In the genomic region with DNA sequence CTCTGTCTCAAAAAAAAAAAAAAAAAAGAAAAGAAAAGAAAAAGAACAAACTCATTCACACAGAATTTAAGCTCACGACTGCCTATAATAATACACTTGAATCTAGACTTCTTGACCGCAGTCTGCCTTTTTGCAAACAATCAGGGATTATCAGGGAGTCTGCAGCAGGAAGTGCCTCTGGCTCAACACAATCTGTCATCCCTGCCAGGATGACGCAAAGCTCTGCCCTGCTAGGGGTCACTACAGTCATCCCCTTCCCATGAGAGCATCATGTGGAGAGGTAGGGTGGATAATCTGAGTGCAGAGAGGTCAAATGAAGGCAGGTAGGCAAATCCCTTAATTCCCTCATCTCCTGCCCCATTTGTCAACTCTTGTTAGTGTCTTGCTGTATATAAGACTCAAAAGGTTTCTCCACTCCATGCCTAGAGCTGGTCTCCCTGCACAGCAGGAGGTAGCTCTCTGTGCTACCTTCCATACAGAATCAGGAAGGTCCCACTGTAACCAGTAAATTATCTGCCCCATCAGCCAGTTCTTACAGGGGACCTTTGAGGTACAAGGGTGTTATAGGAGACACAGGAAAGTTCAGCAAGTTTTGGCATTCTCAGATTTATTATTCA, we compare ENCODE assay signal across 16 cellular contexts. TPM values are rescaled to one million over a fixed set of nuclear protein-coding genes. Genes with fewer than 3 reads are reported as not detected.
A peak's percentile ranks its signal among the peaks of the same experiment; 100 is the strongest.
DNase-seq lines count a peak whose midpoint lies in the region; ATAC-seq, FAIRE-seq and TF ChIP-seq lines count a peak whose summit lies in the region.
"Had no signal": no experiment of that assay in that cellular context is flagged by ENCODE, and none has a peak within 500 bp of the region (broad histone marks: within the 10 kb centered on the region; RNA-seq: fewer than 3 reads in every experiment).

No MANE protein-coding gene starts in this region.

- in situ Hi-C loops in HepG2 (cut with HindIII; ENCODE audit: extremely low pct_ligation_motif_present, low pct_unique_long_range_greater_than_20kb) = no loop called here

- CTCF ChIA-PET in HepG2 (lab: Yijun Ruan, JAX; ENCODE audit: low intra/inter-chr PET ratio, low total read pairs) = no interaction called here

- H3K9me3 ChIP-seq in liver (ENCODE audit: control insufficient read depth in 4 of 4, low read length in 3 of 4) (no peaks in the 10 kb centered on the region), HepG2 (ENCODE audit: low read length) (no peaks in the 10 kb centered on the region), heart right ventricle (no peaks in the 10 kb centered on the region)

- H3K4me1 ChIP-seq in liver (ENCODE audit: control insufficient read depth in 4 of 4, insufficient read depth in 4 of 4, low read length in 3 of 4) (peaks cover 0 to 2% (median 0%) of the 10 kb centered on the region in 4 donors), HepG2 (ENCODE audit: insufficient read depth, low read length) (no peaks in the 10 kb centered on the region), heart right ventricle (peaks cover 0 to 9% (median 0%) of the 10 kb centered on the region in 9 donors)

- no peaks in the 10 kb centered on the region for H3K27me3 Mint-ChIP-seq in activated T-helper 2 cell treated with anti-CD3 and anti-CD28 coated beads, Interferon-gamma antibody, Interleukin-2, Interleukin-4, amounts not matched to agents 10 μg/mL and 5 μg/mL and 100 μg/mL, durations not matched to agents 14 hours and 24 hours and 36 hours (ENCODE audit: low read depth)
- H3K27me3 Mint-ChIP-seq: memory B cell had no signal

- H3K36me3 ChIP-seq in liver (ENCODE audit: control insufficient read depth in 4 of 4, insufficient read depth in 3 of 4, low read depth in 1 of 4, low read length in 3 of 4) (peaks cover 6 to 31% (median 17%) of the 10 kb centered on the region in 4 donors), HepG2 (replicated peaks in 1 of 2; ENCODE audit: control insufficient read depth in 1 of 2, insufficient read depth in 2 of 2, low read length in 2 of 2) (peaks cover 4 to 12% of the 10 kb centered on the region in 2 experiments; a peak in 2 of 5 replicates), heart right ventricle (peaks cover 0 to 59% (median 21%) of the 10 kb centered on the region in 9 donors)

- H3K4me3 Mint-ChIP-seq in stimulated activated effector memory CD8-positive, alpha-beta T cell treated with anti-CD3 and anti-CD28 coated beads, Interleukin-12 subunit alpha, Interleukin-12 subunit beta, amount 100 ng/mL, for 72 hours = no peak overlapping the region
- no peak overlapping the region for H3K4me3 Mint-ChIP-seq in activated T-helper 2 cell treated with anti-CD3 and anti-CD28 coated beads, Interferon-gamma antibody, Interleukin-2, Interleukin-4, amounts not matched to agents 10 μg/mL and 5 μg/mL and 100 μg/mL, durations not matched to agents 14 hours and 24 hours and 36 hours (ENCODE audit: low read depth)
- H3K4me3 Mint-ChIP-seq: memory B cell had no signal

- FAIRE-seq in HepG2 (lab: Jason Lieb, UNC) = no peak
- FAIRE-seq: GM18507, RCC 7860 had no signal

- peak overlapping the region; percentile 43 for H3K27ac Mint-ChIP-seq in stimulated activated effector memory CD8-positive, alpha-beta T cell treated with anti-CD3 and anti-CD28 coated beads, Interleukin-12 subunit alpha, Interleukin-12 subunit beta, amount 100 ng/mL, for 72 hours
- no peak overlapping the region for H3K27ac Mint-ChIP-seq in activated T-helper 2 cell treated with anti-CD3 and anti-CD28 coated beads, Interferon-gamma antibody, Interleukin-2, Interleukin-4, amounts not matched to agents 10 μg/mL and 5 μg/mL and 100 μg/mL, durations not matched to agents 14 hours and 24 hours and 36 hours
- H3K27ac Mint-ChIP-seq: memory B cell had no signal

- H3K27me3 ChIP-seq in liver (ENCODE audit: control insufficient read depth in 4 of 4, insufficient read depth in 4 of 4, low read length in 3 of 4) = no peaks in the 10 kb centered on the region
- H3K27me3 ChIP-seq in HepG2 (ENCODE audit: control insufficient read depth in 1 of 2, insufficient read depth in 2 of 2, low read length in 2 of 2) = no peaks in the 10 kb centered on the region; a peak in 1 of 5 replicates
- H3K27me3 ChIP-seq in heart right ventricle = no peaks in the 10 kb centered on the region

- H3K9ac ChIP-seq in liver (ENCODE audit: low read depth in 1 of 2, low read length in 2 of 2) (no peak overlapping the region), HepG2 (ENCODE audit: insufficient read depth, low read depth, low read length) (no peak overlapping the region)

- H3K27ac ChIP-seq in liver (ENCODE audit: low read depth in 1 of 2, low read length in 2 of 2) = peak overlapping the region; percentile 70 to 74
- no peak overlapping the region for H3K27ac ChIP-seq in HepG2 (ENCODE audit: extremely low read length, insufficient read depth, low read length)
- peak overlapping the region in 1 of 10 donors; percentile 43 for H3K27ac ChIP-seq in heart right ventricle

- no peaks in the 10 kb centered on the region for H4K20me1 ChIP-seq in HepG2 (ENCODE audit: insufficient read depth, low read length)

- intact Hi-C loops in HepG2 (cut with micrococcal nuclease; ENCODE audit: unreplicated experiment) (no loop called here), heart right ventricle (cut with DNase I) (no loop called here)
- intact Hi-C loops in activated T-helper 2 cell treated with anti-CD3 and anti-CD28 coated beads, Interferon-gamma antibody, Interleukin-2, Interleukin-4, amounts not matched to agents 10 μg/mL and 5 μg/mL and 100 μg/mL, durations not matched to agents 14 hours and 24 hours and 36 hours (cut with micrococcal nuclease) = no loop called here

- DNase-seq in HepG2 (ENCODE audit: low spot score) (no peak), amniotic epithelial cell (ENCODE audit: low read depth) (peak; percentile 90), heart right ventricle (no peak), NCI-H526 (lab: John Stamatoyannopoulos, UW) (no peak)
- DNase-seq in stimulated activated effector memory CD8-positive, alpha-beta T cell treated with anti-CD3 and anti-CD28 coated beads, Interleukin-12 subunit alpha, Interleukin-12 subunit beta, amount 100 ng/mL, for 72 hours (ENCODE audit: low spot score in 2 of 2) = no peak
- DNase-seq in activated T-helper 2 cell treated with anti-CD3 and anti-CD28 coated beads, Interferon-gamma antibody, Interleukin-2, Interleukin-4, amounts not matched to agents 10 μg/mL and 5 μg/mL and 100 μg/mL, durations not matched to agents 14 hours and 24 hours and 36 hours (ENCODE audit: low spot score) = no peak
- DNase-seq: effector CD8-positive, alpha-beta T cell; hippocampal formation; KBM-7; stimulated activated CD4-positive, alpha-beta T cell treated with anti-CD3 and anti-CD28 coated beads, Interleukin-2, amount 100 ng/mL, for 48 hours; stimulated activated naive CD4-positive, alpha-beta T cell had no signal

- no peak for TF ChIP-seq CTCF in liver (IDR thresholded peaks at IDR 0.05; ENCODE audit: low read depth, low read length, missing input control)
- no peak for TF ChIP-seq CTCF in HepG2 (CRISPR knock-in tag; IDR thresholded peaks at IDR 0.05)
- no peak for TF ChIP-seq CTCF in heart right ventricle (IDR thresholded peaks at IDR 0.05)

- H3K9me3 Mint-ChIP-seq in stimulated activated effector memory CD8-positive, alpha-beta T cell treated with anti-CD3 and anti-CD28 coated beads, Interleukin-12 subunit alpha, Interleukin-12 subunit beta, amount 100 ng/mL, for 72 hours = no peaks in the 10 kb centered on the region
- H3K9me3 Mint-ChIP-seq in activated T-helper 2 cell treated with anti-CD3 and anti-CD28 coated beads, Interferon-gamma antibody, Interleukin-2, Interleukin-4, amounts not matched to agents 10 μg/mL and 5 μg/mL and 100 μg/mL, durations not matched to agents 14 hours and 24 hours and 36 hours = no peaks in the 10 kb centered on the region
- H3K9me3 Mint-ChIP-seq: memory B cell had no signal

- POLR2A ChIA-PET in HepG2 (lab: Yijun Ruan, JAX) = no interaction called here

- H3K4me3 ChIP-seq in liver (ENCODE audit: low read depth in 1 of 3, low read length in 3 of 3) (no peak overlapping the region), HepG2 (replicated peaks in 1 of 3; ENCODE audit: insufficient read depth in 1 of 3, low read depth in 2 of 3, low read length in 3 of 3) (no peak overlapping the region), heart right ventricle (no peak overlapping the region)

- no peak for TF ChIP-seq POLR2A in HepG2 (IDR thresholded peaks at IDR 0.05; ENCODE audit: insufficient read depth in 1 of 2, low read depth in 2 of 2, low read length in 2 of 2)

- TF ChIP-seq EP300 in HepG2 (IDR thresholded peaks at IDR 0.05; ENCODE audit: low read depth in 2 of 2, low read length in 2 of 2) (no peak), HepG2 (CRISPR knock-in tag; IDR thresholded peaks at IDR 0.05; ENCODE audit: borderline replicate concordance) (no peak)

- peaks cover 81% of the 10 kb centered on the region for H3K36me3 Mint-ChIP-seq in stimulated activated effector memory CD8-positive, alpha-beta T cell treated with anti-CD3 and anti-CD28 coated beads, Interleukin-12 subunit alpha, Interleukin-12 subunit beta, amount 100 ng/mL, for 72 hours
- peaks cover 40% of the 10 kb centered on the region for H3K36me3 Mint-ChIP-seq in activated T-helper 2 cell treated with anti-CD3 and anti-CD28 coated beads, Interferon-gamma antibody, Interleukin-2, Interleukin-4, amounts not matched to agents 10 μg/mL and 5 μg/mL and 100 μg/mL, durations not matched to agents 14 hours and 24 hours and 36 hours (ENCODE audit: low read depth)

- H2AFZ ChIP-seq in HepG2 (ENCODE audit: low read length) = no peak overlapping the region

- H3K4me2 ChIP-seq in HepG2 (ENCODE audit: low read depth, low read length) = no peak overlapping the region

- H3K4me1 Mint-ChIP-seq in stimulated activated effector memory CD8-positive, alpha-beta T cell treated with anti-CD3 and anti-CD28 coated beads, Interleukin-12 subunit alpha, Interleukin-12 subunit beta, amount 100 ng/mL, for 72 hours = peaks cover 20% of the 10 kb centered on the region
- peaks cover 5% of the 10 kb centered on the region for H3K4me1 Mint-ChIP-seq in activated T-helper 2 cell treated with anti-CD3 and anti-CD28 coated beads, Interferon-gamma antibody, Interleukin-2, Interleukin-4, amounts not matched to agents 10 μg/mL and 5 μg/mL and 100 μg/mL, durations not matched to agents 14 hours and 24 hours and 36 hours (ENCODE audit: low read depth)
- H3K4me1 Mint-ChIP-seq: memory B cell had no signal

- ATAC-seq in HepG2 (no peak), heart right ventricle (peak in 6 of 8 donors; percentile 49 to 86 (median 76)), HG02870 (IDR thresholded peaks at IDR 0.05; ENCODE audit: unreplicated experiment) (no peak)
- no peak for ATAC-seq in stimulated activated effector memory CD8-positive, alpha-beta T cell treated with anti-CD3 and anti-CD28 coated beads, Interleukin-12 subunit alpha, Interleukin-12 subunit beta, amount 100 ng/mL, for 72 hours

- WGBS in liver = 65% methylated on average over 3 of the region's 3 CpGs
- 83% methylated on average over 3 of the region's 3 CpGs for WGBS in HepG2 (ENCODE audit: low lambda C conversion rate)
- WGBS in heart right ventricle, 2 donors = 46 to 50% methylated on average over 3 of the region's 3 CpGs

- BruUV-seq in HepG2 (replicated peaks; lab: Mats Ljungman, UMichigan) = no TSS peak

- TF ChIP-seq RAD21 in liver (IDR thresholded peaks at IDR 0.05) = no peak
- no peak for TF ChIP-seq RAD21 in HepG2 (CRISPR knock-in tag; IDR thresholded peaks at IDR 0.05)

- H3K79me2 ChIP-seq in HepG2 (ENCODE audit: insufficient read depth, low read length) = no peaks in the 10 kb centered on the region

RNA-seq across cellular contexts. Expression of gene UBAP1L, which starts 4.2 kb away (rescaled TPM):
- total RNA-seq in liver (1 to 10 TPM in 1 of 2 donors, under 1 TPM in 1; 0.79 to 6.9 TPM), HepG2 (2016; rRNA removed; fragmentation: Illumina TruSeq; extraction: Trizol) (0.13 and 0.86 TPM in 2 replicates), heart right ventricle (1 to 10 TPM in 9 of 10 donors, under 1 TPM in 1; 0.88 to 2.3 (median 1.6) TPM)
- polyA plus RNA-seq in liver (1 to 10 TPM in 1 of 2 donors, under 1 TPM in 1; 0.57 to 1.0 TPM), HepG2 (2011; rRNA removed) (1.4 and 1.7 TPM in 2 replicates), heart right ventricle (1 to 10 TPM in 1 of 2 donors, under 1 TPM in 1; 0.65 to 5.3 TPM)
- 0.18 and 0.20 TPM in 2 replicates for total RNA-seq in HepG2 (2016; cell fraction: cytosol; rRNA removed; fragmentation: Illumina TruSeq; extraction: Trizol; ENCODE audit: low read depth)
- 0.28 and 0.89 TPM in 2 replicates for total RNA-seq in HepG2 (2016; cell fraction: insoluble cytoplasmic fraction; rRNA removed; fragmentation: Illumina TruSeq; extraction: Trizol)
- 0.14 and 0.28 TPM in 2 replicates for total RNA-seq in HepG2 (2016; cell fraction: membrane; rRNA removed; fragmentation: Illumina TruSeq; extraction: Trizol)
- total RNA-seq in HepG2 (2016; cell fraction: nucleus; rRNA removed; fragmentation: Illumina TruSeq; extraction: Trizol) = 2.1 and 3.2 TPM in 2 replicates
- polyA plus RNA-seq in HepG2 (2011; cell fraction: cytosol; rRNA removed) = 0.14 and 0.25 TPM in 2 replicates
- polyA plus RNA-seq in HepG2 (2011; cell fraction: nucleus; rRNA removed) = 9.3 and 9.9 TPM in 2 replicates
- 1.0 and 1.8 TPM in 2 replicates for polyA plus RNA-seq in HepG2 (2012)
- polyA plus RNA-seq in HepG2 (2016; cell fraction: cytosol; fragmentation: Illumina TruSeq; extraction: Trizol; ENCODE audit: low read depth) = 0.10 and 0.14 TPM in 2 replicates
- polyA plus RNA-seq in HepG2 (2016; cell fraction: insoluble cytoplasmic fraction; fragmentation: Illumina TruSeq; extraction: Trizol; ENCODE audit: low read depth) = 0.16 and 0.17 TPM in 2 replicates
- 0.31 TPM in 1 of 2 replicates, not detected in the other for polyA plus RNA-seq in HepG2 (2016; cell fraction: membrane; fragmentation: Illumina TruSeq; extraction: Trizol; ENCODE audit: low read depth)
- 4.4 and 4.9 TPM in 2 replicates for polyA plus RNA-seq in HepG2 (2016; cell fraction: nucleus; fragmentation: Illumina TruSeq; extraction: Trizol; ENCODE audit: insufficient read depth, low read depth)
- polyA minus RNA-seq in HepG2 (2011; rRNA and poly(A)+ RNA removed; ENCODE audit: low replicate concordance) = 2.1 and 5.5 TPM in 2 replicates
- polyA minus RNA-seq in HepG2 (2011; cell fraction: cytosol; rRNA and poly(A)+ RNA removed) = 0.26 TPM in 1 of 2 replicates, not detected in the other
- polyA minus RNA-seq in HepG2 (2011; cell fraction: nucleus; rRNA and poly(A)+ RNA removed) = 6.7 and 8.5 TPM in 2 replicates
- 6.0 and 6.3 TPM in 2 replicates for total RNA-seq in activated T-helper 2 cell treated with anti-CD3 and anti-CD28 coated beads, Interferon-gamma antibody, Interleukin-2, Interleukin-4, amounts not matched to agents 10 μg/mL and 5 μg/mL and 100 μg/mL, durations not matched to agents 14 hours and 24 hours and 36 hours

RNA-seq across cellular contexts. Expression of gene PDCD7, which starts 22.8 kb away (rescaled TPM):
- total RNA-seq in liver (1 to 10 TPM; 8.5 to 9.5 TPM), HepG2 (2016; rRNA removed; fragmentation: Illumina TruSeq; extraction: Trizol) (14.7 and 15.8 TPM in 2 replicates), heart right ventricle (10 to 100 TPM; 12.5 to 25.1 (median 16.1) TPM)
- polyA plus RNA-seq in liver (1 to 10 TPM; 3.0 to 4.9 TPM), HepG2 (2011; rRNA removed) (10.1 TPM in 2 replicates), heart right ventricle (10 to 100 TPM in 1 of 2 donors, 1 to 10 TPM in 1; 9.0 to 15.7 TPM)
- total RNA-seq in HepG2 (2016; cell fraction: cytosol; rRNA removed; fragmentation: Illumina TruSeq; extraction: Trizol; ENCODE audit: low read depth) = 6.2 and 7.6 TPM in 2 replicates
- total RNA-seq in HepG2 (2016; cell fraction: insoluble cytoplasmic fraction; rRNA removed; fragmentation: Illumina TruSeq; extraction: Trizol) = 14.8 and 14.9 TPM in 2 replicates
- 13.2 and 16.8 TPM in 2 replicates for total RNA-seq in HepG2 (2016; cell fraction: membrane; rRNA removed; fragmentation: Illumina TruSeq; extraction: Trizol)
- total RNA-seq in HepG2 (2016; cell fraction: nucleus; rRNA removed; fragmentation: Illumina TruSeq; extraction: Trizol) = 8.6 and 11.3 TPM in 2 replicates
- 7.2 and 9.0 TPM in 2 replicates for polyA plus RNA-seq in HepG2 (2011; cell fraction: cytosol; rRNA removed)
- polyA plus RNA-seq in HepG2 (2011; cell fraction: nucleus; rRNA removed) = 5.6 and 6.4 TPM in 2 replicates
- polyA plus RNA-seq in HepG2 (2012) = 9.2 and 10.7 TPM in 2 replicates
- polyA plus RNA-seq in HepG2 (2016; cell fraction: cytosol; fragmentation: Illumina TruSeq; extraction: Trizol; ENCODE audit: low read depth) = 3.5 and 4.1 TPM in 2 replicates
- 18.0 and 18.1 TPM in 2 replicates for polyA plus RNA-seq in HepG2 (2016; cell fraction: insoluble cytoplasmic fraction; fragmentation: Illumina TruSeq; extraction: Trizol; ENCODE audit: low read depth)
- polyA plus RNA-seq in HepG2 (2016; cell fraction: membrane; fragmentation: Illumina TruSeq; extraction: Trizol; ENCODE audit: low read depth) = 8.2 and 10.3 TPM in 2 replicates
- polyA plus RNA-seq in HepG2 (2016; cell fraction: nucleus; fragmentation: Illumina TruSeq; extraction: Trizol; ENCODE audit: insufficient read depth, low read depth) = 14.1 and 14.4 TPM in 2 replicates
- 12.6 and 19.5 TPM in 2 replicates for polyA minus RNA-seq in HepG2 (2011; rRNA and poly(A)+ RNA removed; ENCODE audit: low replicate concordance)
- 12.3 and 15.5 TPM in 2 replicates for polyA minus RNA-seq in HepG2 (2011; cell fraction: cytosol; rRNA and poly(A)+ RNA removed)
- polyA minus RNA-seq in HepG2 (2011; cell fraction: nucleus; rRNA and poly(A)+ RNA removed) = 11.6 and 14.3 TPM in 2 replicates
- total RNA-seq in activated T-helper 2 cell treated with anti-CD3 and anti-CD28 coated beads, Interferon-gamma antibody, Interleukin-2, Interleukin-4, amounts not matched to agents 10 μg/mL and 5 μg/mL and 100 μg/mL, durations not matched to agents 14 hours and 24 hours and 36 hours = 51.9 and 68.4 TPM in 2 replicates

RNA-seq across cellular contexts. Expression of gene KBTBD13, which starts 34.2 kb away (rescaled TPM):
- total RNA-seq in liver (not detected), HepG2 (2016; rRNA removed; fragmentation: Illumina TruSeq; extraction: Trizol) (not detected in 2 replicates), heart right ventricle (10 to 100 TPM in 3 of 10 donors, 1 to 10 TPM in 7; 4.1 to 20.5 (median 4.6) TPM)
- polyA plus RNA-seq in liver (not detected), HepG2 (2011; rRNA removed) (not detected in 2 replicates), heart right ventricle (1 to 10 TPM in 1 of 2 donors, under 1 TPM in 1; 0.84 to 7.8 TPM)
- total RNA-seq in HepG2 (2016; cell fraction: cytosol; rRNA removed; fragmentation: Illumina TruSeq; extraction: Trizol; ENCODE audit: low read depth) = not detected in 2 replicates
- total RNA-seq in HepG2 (2016; cell fraction: insoluble cytoplasmic fraction; rRNA removed; fragmentation: Illumina TruSeq; extraction: Trizol) = 0.02 TPM in 1 of 2 replicates, not detected in the other
- 0.07 TPM in 1 of 2 replicates, not detected in the other for total RNA-seq in HepG2 (2016; cell fraction: membrane; rRNA removed; fragmentation: Illumina TruSeq; extraction: Trizol)
- total RNA-seq in HepG2 (2016; cell fraction: nucleus; rRNA removed; fragmentation: Illumina TruSeq; extraction: Trizol) = not detected in 2 replicates
- polyA plus RNA-seq in HepG2 (2011; cell fraction: cytosol; rRNA removed) = not detected in 2 replicates
- polyA plus RNA-seq in HepG2 (2011; cell fraction: nucleus; rRNA removed) = not detected in 2 replicates
- not detected in 2 replicates for polyA plus RNA-seq in HepG2 (2012)
- polyA plus RNA-seq in HepG2 (2016; cell fraction: cytosol; fragmentation: Illumina TruSeq; extraction: Trizol; ENCODE audit: low read depth) = not detected in 2 replicates
- polyA plus RNA-seq in HepG2 (2016; cell fraction: insoluble cytoplasmic fraction; fragmentation: Illumina TruSeq; extraction: Trizol; ENCODE audit: low read depth) = not detected in 2 replicates
- not detected in 2 replicates for polyA plus RNA-seq in HepG2 (2016; cell fraction: membrane; fragmentation: Illumina TruSeq; extraction: Trizol; ENCODE audit: low read depth)
- not detected in 2 replicates for polyA plus RNA-seq in HepG2 (2016; cell fraction: nucleus; fragmentation: Illumina TruSeq; extraction: Trizol; ENCODE audit: insufficient read depth, low read depth)
- 0.08 and 0.21 TPM in 2 replicates for polyA minus RNA-seq in HepG2 (2011; rRNA and poly(A)+ RNA removed; ENCODE audit: low replicate concordance)
- polyA minus RNA-seq in HepG2 (2011; cell fraction: cytosol; rRNA and poly(A)+ RNA removed) = not detected in 2 replicates
- not detected in 2 replicates for polyA minus RNA-seq in HepG2 (2011; cell fraction: nucleus; rRNA and poly(A)+ RNA removed)
- not detected in 2 replicates for total RNA-seq in activated T-helper 2 cell treated with anti-CD3 and anti-CD28 coated beads, Interferon-gamma antibody, Interleukin-2, Interleukin-4, amounts not matched to agents 10 μg/mL and 5 μg/mL and 100 μg/mL, durations not matched to agents 14 hours and 24 hours and 36 hours

RNA-seq across cellular contexts. Expression of gene RASL12, which starts 43.0 kb away (rescaled TPM):
- under 1 TPM; 0.70 to 0.92 TPM for total RNA-seq in liver
- polyA plus RNA-seq in liver = under 1 TPM; 0.50 to 0.57 TPM
- 0.39 and 0.55 TPM in 2 replicates for total RNA-seq in HepG2 (2016; rRNA removed; fragmentation: Illumina TruSeq; extraction: Trizol)
- 0.20 and 0.26 TPM in 2 replicates for total RNA-seq in HepG2 (2016; cell fraction: cytosol; rRNA removed; fragmentation: Illumina TruSeq; extraction: Trizol; ENCODE audit: low read depth)
- 0.34 and 0.45 TPM in 2 replicates for total RNA-seq in HepG2 (2016; cell fraction: insoluble cytoplasmic fraction; rRNA removed; fragmentation: Illumina TruSeq; extraction: Trizol)
- 0.37 and 0.45 TPM in 2 replicates for total RNA-seq in HepG2 (2016; cell fraction: membrane; rRNA removed; fragmentation: Illumina TruSeq; extraction: Trizol)
- 0.66 and 0.68 TPM in 2 replicates for total RNA-seq in HepG2 (2016; cell fraction: nucleus; rRNA removed; fragmentation: Illumina TruSeq; extraction: Trizol)
- 0.10 and 0.16 TPM in 2 replicates for polyA plus RNA-seq in HepG2 (2011; rRNA removed)
- 0.13 TPM in 2 replicates for polyA plus RNA-seq in HepG2 (2011; cell fraction: cytosol; rRNA removed)
- polyA plus RNA-seq in HepG2 (2011; cell fraction: nucleus; rRNA removed) = 0.26 and 0.32 TPM in 2 replicates
- polyA plus RNA-seq in HepG2 (2012) = 0.07 TPM in 1 of 2 replicates, not detected in the other
- polyA plus RNA-seq in HepG2 (2016; cell fraction: cytosol; fragmentation: Illumina TruSeq; extraction: Trizol; ENCODE audit: low read depth) = 0.08 and 0.10 TPM in 2 replicates
- polyA plus RNA-seq in HepG2 (2016; cell fraction: insoluble cytoplasmic fraction; fragmentation: Illumina TruSeq; extraction: Trizol; ENCODE audit: low read depth) = 0.35 TPM in 2 replicates
- 0.27 and 0.41 TPM in 2 replicates for polyA plus RNA-seq in HepG2 (2016; cell fraction: membrane; fragmentation: Illumina TruSeq; extraction: Trizol; ENCODE audit: low read depth)
- polyA plus RNA-seq in HepG2 (2016; cell fraction: nucleus; fragmentation: Illumina TruSeq; extraction: Trizol; ENCODE audit: insufficient read depth, low read depth) = 1.1 and 1.4 TPM in 2 replicates
- polyA minus RNA-seq in HepG2 (2011; rRNA and poly(A)+ RNA removed; ENCODE audit: low replicate concordance) = 0.78 TPM in 1 of 2 replicates, not detected in the other
- polyA minus RNA-seq in HepG2 (2011; cell fraction: cytosol; rRNA and poly(A)+ RNA removed) = not detected in 2 replicates
- 0.25 and 0.52 TPM in 2 replicates for polyA minus RNA-seq in HepG2 (2011; cell fraction: nucleus; rRNA and poly(A)+ RNA removed)
- 10 to 100 TPM in 7 of 10 donors, 1 to 10 TPM in 3; 4.4 to 20.1 (median 11.8) TPM for total RNA-seq in heart right ventricle
- polyA plus RNA-seq in heart right ventricle = 10 to 100 TPM; 13.1 to 18.7 TPM
- total RNA-seq in activated T-helper 2 cell treated with anti-CD3 and anti-CD28 coated beads, Interferon-gamma antibody, Interleukin-2, Interleukin-4, amounts not matched to agents 10 μg/mL and 5 μg/mL and 100 μg/mL, durations not matched to agents 14 hours and 24 hours and 36 hours = not detected in 2 replicates

Comparison
In these comparisons a context has a peak if more than half of its experiments do, and no peak if none do; other contexts are left out.
1. ATAC-seq: peak in heart right ventricle (6 of 8); none in HepG2 (single experiment), stimulated activated effector memory CD8-positive, alpha-beta T cell treated with anti-CD3 and anti-CD28 coated beads, Interleukin-12 subunit alpha, Interleukin-12 subunit beta, amount 100 ng/mL, for 72 hours (single experiment) and HG02870 (single experiment).